Comparison of ENCODE assay signal across 17 cellular contexts in genomic region chr5:126597156-126597555, GRCh38. TPM values are rescaled to one million over a fixed set of nuclear protein-coding genes. Genes with fewer than 3 reads are reported as not detected.
A peak's percentile ranks its signal among the peaks of the same experiment; 100 is the strongest.
DNase-seq lines count a peak whose midpoint lies in the region; ATAC-seq, FAIRE-seq and TF ChIP-seq lines count a peak whose summit lies in the region.
"Had no signal": no experiment of that assay in that cellular context is flagged by ENCODE, and none has a peak within 500 bp of the region (broad histone marks: within the 10 kb centered on the region; RNA-seq: fewer than 3 reads in every experiment).

No MANE protein-coding gene starts in this region.

- H3K9me3 ChIP-seq in Caco-2 (no peaks in the 10 kb centered on the region), H1 (ENCODE audit: insufficient read depth in 2 of 2, low read depth in 1 of 2, low read length in 1 of 2) (no peaks in the 10 kb centered on the region), lower lobe of right lung (no peaks in the 10 kb centered on the region)
- H3K9me3 ChIP-seq: HAP-1, left ventricle myocardium inferior, ovary had no signal

- H3K27ac Mint-ChIP-seq in Caco-2 (ENCODE audit: unreplicated experiment) (no peak overlapping the region), naive B cell (peak overlapping the region in 1 of 6 donors; percentile 39)
- H3K27ac Mint-ChIP-seq: activated T-cell treated with anti-CD3 and anti-CD28 coated beads, Interleukin-2, amount 50 U/mL, for 72 hours had no signal

- no peak overlapping the region for H3K27ac ChIP-seq in H1 (ENCODE audit: low read depth, low read length)
- H3K27ac ChIP-seq in lower lobe of right lung = no peak overlapping the region
- H3K27ac ChIP-seq: KMS-11, left ventricle myocardium inferior, ovary had no signal

- no peak overlapping the region for H3K4ac ChIP-seq in H1 (replicated peaks; ENCODE audit: insufficient read length, low read depth, low read length)

- H3K4me1 Mint-ChIP-seq in Caco-2 (ENCODE audit: low read depth, unreplicated experiment) (peaks cover 25% of the 10 kb centered on the region), naive B cell (peaks cover 13 to 31% (median 28%) of the 10 kb centered on the region in 3 donors)

- H3K18ac ChIP-seq in H1 (ENCODE audit: extremely low read depth, low read length) = no peak overlapping the region

- H3K36me3 ChIP-seq in Caco-2 (ENCODE audit: control insufficient read depth, insufficient read depth, low read length) (no peaks in the 10 kb centered on the region), H1 (ENCODE audit: control insufficient read depth in 2 of 4, insufficient read depth in 4 of 4, low read length in 3 of 4) (peaks cover 0 to 6% (median 0%) of the 10 kb centered on the region in 4 experiments; a peak in 2 of 8 replicates), lower lobe of right lung (peaks cover 3% of the 10 kb centered on the region)
- H3K36me3 ChIP-seq: ovary had no signal

- H2BK120ac ChIP-seq in H1 (replicated peaks; ENCODE audit: low read depth, low read length) = no peak overlapping the region

- BruUV-seq in Caco-2 (replicated peaks; lab: Mats Ljungman, UMichigan) = no TSS peak

- H3K4me1 ChIP-seq in Caco-2 (peaks cover 21% of the 10 kb centered on the region), H1 (replicated peaks in 1 of 4; ENCODE audit: control insufficient read depth in 3 of 4, insufficient read depth in 4 of 4, low read length in 3 of 4) (peaks cover 1 to 13% (median 7%) of the 10 kb centered on the region in 4 experiments; a peak in 6 of 7 replicates), lower lobe of right lung (peaks cover 22% of the 10 kb centered on the region)

- no peak overlapping the region for H4K8ac ChIP-seq in H1 (ENCODE audit: extremely low read depth, insufficient read depth, low read length)

- CTCF ChIA-PET in Caco-2 (lab: Charles Lee) = no interaction called here
- CTCF ChIA-PET in H1 (lab: Charles Lee; ENCODE audit: partially characterized antibody) = no interaction called here

- 0 out of 2 replicates have a peak overlapping the region, but pooled peaks have one; percentile 25 for H2BK15ac ChIP-seq in H1 (ENCODE audit: low read length)

- FAIRE-seq in H1 (lab: Jason Lieb, UNC) = no peak
- FAIRE-seq: frontal cortex had no signal

- 79% methylated on average over 4 of the region's 4 CpGs; no CpG with 5 or more reads in 1 of the 2 experiments for WGBS in H1 (ENCODE audit: extremely low coverage in 1 of 2, insufficient coverage in 1 of 2, insufficient read length in 1 of 2, insufficient replicate concordance in 2 of 2, low coverage in 1 of 2, low lambda C conversion rate in 2 of 2, missing lambda C conversion rate in 1 of 2), 2 experiments

- H4K20me1 ChIP-seq in H1 (replicated peaks in 1 of 2; ENCODE audit: control insufficient read depth in 1 of 2, insufficient read depth in 2 of 2, low read length in 2 of 2) = peaks cover 1 to 5% of the 10 kb centered on the region in 2 experiments

- TF ChIP-seq CTCF in Caco-2 (IDR thresholded peaks at IDR 0.05; ENCODE audit: insufficient read depth in 1 of 2, low read depth in 1 of 2, low read length in 1 of 2, severe bottlenecking in 1 of 2, unreplicated experiment in 1 of 2) (no peak), NB4 (IDR thresholded peaks at IDR 0.05; ENCODE audit: low read depth, low read length) (no peak), H1 (IDR thresholded peaks at IDR 0.05; ENCODE audit: control extremely low read depth in 1 of 3, insufficient read depth in 1 of 3, low read depth in 1 of 3, low read length in 3 of 3) (no peak), lower lobe of right lung (IDR thresholded peaks at IDR 0.05) (no peak)

- no peak overlapping the region for H4K5ac ChIP-seq in H1 (ENCODE audit: insufficient read length, low read depth, low read length)

- no peaks in the 10 kb centered on the region for H3K27me3 ChIP-seq in Caco-2 (replicated peaks; ENCODE audit: control insufficient read depth, insufficient read depth, low read length)
- no peaks in the 10 kb centered on the region for H3K27me3 ChIP-seq in H1 (replicated peaks in 1 of 4; ENCODE audit: control insufficient read depth in 3 of 4, extremely low read depth in 1 of 4, insufficient read depth in 3 of 4, low read length in 3 of 4)
- H3K27me3 ChIP-seq in lower lobe of right lung (ENCODE audit: low read depth) = no peaks in the 10 kb centered on the region
- H3K27me3 ChIP-seq: ovary had no signal

- no peak overlapping the region for H3K23ac ChIP-seq in H1 (ENCODE audit: insufficient read length)

- no peak overlapping the region for H4K91ac ChIP-seq in H1 (replicated peaks; ENCODE audit: insufficient read length, low read length)

- 0 out of 2 replicates have a peak overlapping the region, but pooled peaks have one; percentile 18 for H2BK12ac ChIP-seq in H1 (ENCODE audit: low read depth, low read length)

- no peak overlapping the region for H2BK20ac ChIP-seq in H1 (ENCODE audit: low read length)

- no peak overlapping the region for H3K4me2 ChIP-seq in H1 (ENCODE audit: insufficient read depth in 1 of 2, low read depth in 2 of 2, low read length in 2 of 2)
- H3K4me2 ChIP-seq: KMS-11 had no signal

- peaks cover 51% of the 10 kb centered on the region for H3K36me3 Mint-ChIP-seq in Caco-2 (ENCODE audit: insufficient read depth, unreplicated experiment)
- H3K36me3 Mint-ChIP-seq in naive B cell = no peaks in the 10 kb centered on the region

- TF ChIP-seq EP300 in H1 (IDR thresholded peaks at IDR 0.05; ENCODE audit: borderline replicate concordance in 1 of 2, low read depth in 2 of 2, low read length in 2 of 2) = no peak

- intact Hi-C loops in Caco-2 (cut with micrococcal nuclease; ENCODE audit: unreplicated experiment) = no loop called here
- intact Hi-C loops in lower lobe of right lung (cut with DNase I) = no loop called here

- H3K4me3 Mint-ChIP-seq in Caco-2 (ENCODE audit: unreplicated experiment) (peak overlapping the region; percentile 18), naive B cell (peak overlapping the region in 5 of 8 donors; percentile 7 to 91 (median 75))

- no peak for TF ChIP-seq POLR2A in NB4 (IDR thresholded peaks at IDR 0.05; ENCODE audit: extremely low read depth, insufficient read length)
- no peak for TF ChIP-seq POLR2A in H1 (IDR thresholded peaks at IDR 0.05; ENCODE audit: control extremely low read depth in 1 of 2, low read depth in 2 of 2, low read length in 2 of 2)

- peaks cover 9 to 38% of the 10 kb centered on the region in 2 experiments for H3K79me2 ChIP-seq in H1 (ENCODE audit: control insufficient read depth in 1 of 2, insufficient read depth in 2 of 2, low read length in 2 of 2)

- H2BK5ac ChIP-seq in H1 (ENCODE audit: low read depth, low read length) = no peak overlapping the region

- no peak for ATAC-seq in naive B cell (ENCODE audit: low read depth in 2 of 2)
- no peak for ATAC-seq in lower lobe of right lung
- ATAC-seq in GM18511 (IDR thresholded peaks at IDR 0.05; ENCODE audit: unreplicated experiment) = no peak
- ATAC-seq: activated T-cell treated with anti-CD3 and anti-CD28 coated beads, Interleukin-2, amount 50 U/mL, for 72 hours had no signal

- no peak for DNase-seq in Caco-2
- DNase-seq in NB4 (ENCODE audit: low read depth) = peak; percentile 30
- DNase-seq in H1 (ENCODE audit: low read depth in 1 of 2, low spot score in 2 of 2) = no peak
- DNase-seq in naive B cell = no peak
- no peak for DNase-seq in DMS 273 treated with DMSO at 0.1 percent for 48 hours (lab: John Stamatoyannopoulos, UW)
- DNase-seq in C1 segment of cervical spinal cord (lab: John Stamatoyannopoulos, UW) = no peak
- DNase-seq in lower lobe of right lung = no peak
- DNase-seq: activated CD4-positive, CD25-positive, alpha-beta regulatory T cell; activated T-cell treated with anti-CD3 and anti-CD28 coated beads, Interleukin-2, amount 50 U/mL, for 72 hours; left ventricle myocardium inferior; ovary; Right ventricle myocardium superior; stimulated activated naive CD4-positive, alpha-beta T cell treated with Interleukin-2 at 50 U/mL for 16 hours had no signal

- no peak for TF ChIP-seq RAD21 in H1 (IDR thresholded peaks at IDR 0.05 in 1 of 2, conservative IDR thresholded peaks at IDR 0.05 in 1 of 2; ENCODE audit: low read depth in 2 of 2, low read length in 2 of 2)

- no peak overlapping the region for H2AFZ ChIP-seq in H1 (ENCODE audit: low read length)

- no peaks in the 10 kb centered on the region for H3K9me3 Mint-ChIP-seq in Caco-2 (ENCODE audit: unreplicated experiment)
- no peaks in the 10 kb centered on the region for H3K9me3 Mint-ChIP-seq in naive B cell
- H3K9me3 Mint-ChIP-seq: activated T-cell treated with anti-CD3 and anti-CD28 coated beads, Interleukin-2, amount 50 U/mL, for 72 hours had no signal

- no peak overlapping the region for H3K14ac ChIP-seq in H1 (ENCODE audit: insufficient read length)

- POLR2A ChIA-PET in Caco-2 (lab: Charles Lee) (no interaction called here), H1 (lab: Charles Lee; ENCODE audit: partially characterized antibody) (interaction anchor here (0.9 kb wide), 1 partner anchor 27 kb away, joined by 3 read pairs; no protein-coding TSS in a partner anchor)

- no peak overlapping the region for H3K56ac ChIP-seq in H1 (replicated peaks; ENCODE audit: insufficient read length, low read depth, low read length)

- H3K4me3 ChIP-seq in Caco-2 (ENCODE audit: low read depth, low read length) (no peak overlapping the region), NB4 (ENCODE audit: low read depth, low read length) (no peak overlapping the region), H1 (ENCODE audit: extremely low read depth in 1 of 4, insufficient read depth in 2 of 4, low read depth in 3 of 4, low read length in 4 of 4) (no peak overlapping the region), lower lobe of right lung (no peak overlapping the region)
- H3K4me3 ChIP-seq: HAP-1, left ventricle myocardium inferior, ovary had no signal

- H3K79me1 ChIP-seq in H1 (ENCODE audit: low read depth, low read length) = no peaks in the 10 kb centered on the region; the same call in 1 of the 2 replicates

- H3K9ac ChIP-seq in H1 (replicated peaks in 1 of 4; ENCODE audit: extremely low read depth in 1 of 4, low read depth in 3 of 4, low read length in 3 of 4) = no peak overlapping the region
- H3K9ac ChIP-seq: KMS-11 had no signal

- no peaks in the 10 kb centered on the region for H3K27me3 Mint-ChIP-seq in Caco-2 (ENCODE audit: insufficient read depth, unreplicated experiment)
- peaks cover 0 to 8% (median 6%) of the 10 kb centered on the region in 3 donors for H3K27me3 Mint-ChIP-seq in naive B cell

- no peak overlapping the region; the same call in 1 of the 2 replicates for H2AK5ac ChIP-seq in H1 (ENCODE audit: low read depth, low read length)

- H3K23me2 ChIP-seq in H1 (ENCODE audit: low read depth, low read length) = peaks cover 15% of the 10 kb centered on the region

RNA-seq across cellular contexts. Expression of gene ALDH7A1, which starts 2.1 kb away (rescaled TPM):
- 192 and 204 TPM in 2 replicates for total RNA-seq in Caco-2 (2022)
- total RNA-seq in H1 (2021; fragmentation: NEBNext Ultra II Directional; extraction: Animal tissue kit (Norgen Biotek cat#: 25700)) = 205 and 225 TPM in 2 replicates
- polyA plus RNA-seq in H1 (2011; rRNA removed) = 65.8 and 99.6 TPM in 2 replicates
- polyA plus RNA-seq in H1 (2011; cell fraction: cytosol; rRNA removed) = 163 TPM
- 76.6 TPM for polyA plus RNA-seq in H1 (2011; cell fraction: nucleus; rRNA removed)
- polyA plus RNA-seq in H1 (2012, experiment 1 of 2) = 232 to 268 TPM (median 259 TPM) in 4 replicates
- 30.7 TPM for polyA plus RNA-seq in H1 (2012, experiment 2 of 2)
- polyA plus RNA-seq in H1 (2013, experiment 1 of 2) = 157 TPM
- polyA plus RNA-seq in H1 (2013, experiment 2 of 2) = 165 TPM
- 138 and 143 TPM in 2 replicates for polyA minus RNA-seq in H1 (2011; rRNA and poly(A)+ RNA removed)
- polyA minus RNA-seq in H1 (2011; cell fraction: cytosol; rRNA and poly(A)+ RNA removed) = 64.1 TPM
- polyA minus RNA-seq in H1 (2011; cell fraction: nucleus; rRNA and poly(A)+ RNA removed) = 150 TPM
- 1 to 10 TPM in 5 of 6 donors, under 1 TPM in 1; 0.97 to 8.1 (median 3.0) TPM for polyA plus RNA-seq in naive B cell (ENCODE audit: low read depth in 6 of 6)
- 23.7 TPM for total RNA-seq in lower lobe of right lung

RNA-seq across cellular contexts. Expression of gene PHAX, which starts 3.6 kb away (rescaled TPM):
- total RNA-seq in Caco-2 (2022) (38.7 and 41.3 TPM in 2 replicates), lower lobe of right lung (25.1 TPM)
- 58.1 and 59.5 TPM in 2 replicates for total RNA-seq in H1 (2021; fragmentation: NEBNext Ultra II Directional; extraction: Animal tissue kit (Norgen Biotek cat#: 25700))
- polyA plus RNA-seq in H1 (2011; rRNA removed) (32.1 and 34.1 TPM in 2 replicates), naive B cell (ENCODE audit: low read depth in 6 of 6) (10 to 100 TPM; 29.7 to 84.8 (median 66.5) TPM)
- polyA plus RNA-seq in H1 (2011; cell fraction: cytosol; rRNA removed) = 55.0 TPM
- 10.7 TPM for polyA plus RNA-seq in H1 (2011; cell fraction: nucleus; rRNA removed)
- 39.7 to 74.8 TPM (median 59.5 TPM) in 4 replicates for polyA plus RNA-seq in H1 (2012, experiment 1 of 2)
- 14.3 TPM for polyA plus RNA-seq in H1 (2012, experiment 2 of 2)
- polyA plus RNA-seq in H1 (2013, experiment 1 of 2) = 36.4 TPM
- 34.4 TPM for polyA plus RNA-seq in H1 (2013, experiment 2 of 2)
- 37.8 and 45.2 TPM in 2 replicates for polyA minus RNA-seq in H1 (2011; rRNA and poly(A)+ RNA removed)
- 24.7 TPM for polyA minus RNA-seq in H1 (2011; cell fraction: cytosol; rRNA and poly(A)+ RNA removed)
- polyA minus RNA-seq in H1 (2011; cell fraction: nucleus; rRNA and poly(A)+ RNA removed) = 53.3 TPM
